ENCODE assay signal across 9 cellular contexts in the genomic region with DNA sequence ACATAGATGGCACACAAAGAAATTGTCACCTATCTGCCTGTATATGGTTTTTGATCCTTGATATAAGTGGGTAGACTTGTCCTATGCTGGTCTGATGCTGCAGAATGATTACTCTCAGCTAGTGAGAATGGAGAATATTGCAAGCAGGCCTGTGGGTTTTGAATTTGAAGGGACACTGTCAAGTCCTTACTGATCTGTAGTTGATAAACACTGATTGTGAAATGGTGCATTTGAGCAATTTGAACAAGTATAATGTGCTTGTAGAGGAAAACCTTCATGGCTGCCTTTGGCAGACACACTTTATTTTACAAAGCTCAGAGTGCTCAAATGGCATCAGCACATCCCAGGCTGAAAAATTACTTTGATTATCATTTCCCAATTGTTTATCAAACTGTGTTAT. TPM values are rescaled to one million over a fixed set of nuclear protein-coding genes. Genes with fewer than 3 reads are reported as not detected.
"Had no signal": no experiment of that assay in that cellular context is flagged by ENCODE, and none has a peak within 500 bp of the region (broad histone marks: within the 10 kb centered on the region; RNA-seq: fewer than 3 reads in every experiment).

No MANE protein-coding gene starts in this region.

- ATAC-seq: GM23338, HCT116, HepG2 had no signal

- H3K4me2 ChIP-seq: GM23338 had no signal

- H3K4me3 ChIP-seq: GM23338, HAP-1 had no signal

- H3K36me3 ChIP-seq: HAP-1 had no signal

- H3K9me3 ChIP-seq: HAP-1 had no signal

- FAIRE-seq: HepG2 had no signal

- H2AFZ ChIP-seq: GM23338 had no signal

- H3K27ac ChIP-seq: HL-60 had no signal

- DNase-seq: H7, HFFc6, KBM-7 had no signal

RNA-seq across cellular contexts. Expression of a gene that starts 9.3 kb away (rescaled TPM):
- total RNA-seq: HepG2 had no signal
- polyA plus RNA-seq: HepG2, IgD-negative memory B cell had no signal
